ENCODE assay signal across 15 cellular contexts in the genomic region with DNA sequence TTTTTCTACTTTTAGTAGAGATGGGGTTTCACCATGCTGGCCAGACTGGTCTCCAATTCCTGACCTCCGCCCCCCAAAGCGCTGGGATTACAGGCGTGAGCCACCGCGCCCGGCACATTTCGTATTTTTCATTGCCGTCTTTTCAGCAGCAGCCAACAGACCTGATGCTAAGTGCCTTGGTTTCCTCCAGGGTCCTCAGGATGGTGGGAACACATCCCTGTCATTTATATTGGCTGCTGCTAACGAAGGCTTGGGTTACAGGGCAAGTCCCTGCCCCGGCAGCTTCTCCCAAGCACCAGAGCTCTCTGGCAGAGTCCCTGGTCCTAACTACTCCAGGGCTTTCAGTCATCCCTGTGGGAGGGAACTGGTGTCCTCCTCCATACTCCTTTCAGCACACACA. TPM values are rescaled to one million over a fixed set of nuclear protein-coding genes. Genes with fewer than 3 reads are reported as not detected.
DNase-seq lines count a peak whose midpoint lies in the region; ATAC-seq, FAIRE-seq and TF ChIP-seq lines count a peak whose summit lies in the region.
"Had no signal": no experiment of that assay in that cellular context is flagged by ENCODE, and none has a peak within 500 bp of the region (broad histone marks: within the 10 kb centered on the region; RNA-seq: fewer than 3 reads in every experiment).

No MANE protein-coding gene starts in this region.

- H3K36me3 ChIP-seq in HepG2 (replicated peaks in 1 of 2; ENCODE audit: control insufficient read depth in 1 of 2, insufficient read depth in 2 of 2, low read length in 2 of 2) = no peaks in the 10 kb centered on the region
- no peaks in the 10 kb centered on the region for H3K36me3 ChIP-seq in right lobe of liver
- H3K36me3 ChIP-seq: BE2C had no signal

- no peak for TF ChIP-seq POLR2A in HepG2 (IDR thresholded peaks at IDR 0.05; ENCODE audit: insufficient read depth in 1 of 2, low read depth in 2 of 2, low read length in 2 of 2)
- TF ChIP-seq POLR2A in right lobe of liver (IDR thresholded peaks at IDR 0.05) = no peak

- H3K27ac Mint-ChIP-seq in activated T-cell treated with anti-CD3 and anti-CD28 coated beads, Interleukin-2, amount 50 U/mL, for 72 hours = peak overlapping the region; percentile 87
- H3K27ac Mint-ChIP-seq in mesothelial cell of epicardium (no peak overlapping the region), type B pancreatic cell (peak overlapping the region; percentile 76)

- H3K4me3 Mint-ChIP-seq in activated T-cell treated with anti-CD3 and anti-CD28 coated beads, Interleukin-2, amount 50 U/mL, for 72 hours = peak overlapping the region; percentile 94 to 96
- peak overlapping the region; percentile 77 for H3K4me3 Mint-ChIP-seq in mesothelial cell of epicardium
- H3K4me3 Mint-ChIP-seq in type B pancreatic cell = peak overlapping the region; percentile 88

- H3K27me3 ChIP-seq in HepG2 (ENCODE audit: control insufficient read depth in 1 of 2, insufficient read depth in 2 of 2, low read length in 2 of 2) = peaks cover 12 to 52% of the 10 kb centered on the region in 2 experiments; a peak in 4 of 5 replicates
- no peaks in the 10 kb centered on the region for H3K27me3 ChIP-seq in right lobe of liver

- no peak for TF ChIP-seq RAD21 in HepG2 (CRISPR knock-in tag; IDR thresholded peaks at IDR 0.05)

- H3K27ac ChIP-seq in HepG2 (ENCODE audit: extremely low read length, insufficient read depth, low read length) = no peak overlapping the region
- H3K27ac ChIP-seq in right lobe of liver = no peak overlapping the region

- no peaks in the 10 kb centered on the region for H4K20me1 ChIP-seq in HepG2 (ENCODE audit: insufficient read depth, low read length)

- TF ChIP-seq CTCF in HepG2 (CRISPR knock-in tag; IDR thresholded peaks at IDR 0.05) (no peak), right lobe of liver (IDR thresholded peaks at IDR 0.05) (no peak), mesothelial cell of epicardium (IDR thresholded peaks at IDR 0.05; ENCODE audit: unreplicated experiment) (no peak), type B pancreatic cell (conservative IDR thresholded peaks at IDR 0.05) (no peak)

- no TSS peak for BruUV-seq in HepG2 (replicated peaks; lab: Mats Ljungman, UMichigan)

- no peaks in the 10 kb centered on the region for H3K9me3 ChIP-seq in HepG2 (ENCODE audit: low read length)
- no peaks in the 10 kb centered on the region for H3K9me3 ChIP-seq in right lobe of liver

- WGBS in HepG2 (ENCODE audit: low lambda C conversion rate) = 83% methylated on average over 10 of the region's 10 CpGs
- WGBS in right lobe of liver (ENCODE audit: insufficient coverage, low coverage, low lambda C conversion rate, missing lambda C conversion rate) = 96% methylated on average over 8 of the region's 10 CpGs

- H3K4me2 ChIP-seq in HepG2 (ENCODE audit: low read depth, low read length) = no peak overlapping the region

- H3K9me3 Mint-ChIP-seq in activated T-cell treated with anti-CD3 and anti-CD28 coated beads, Interleukin-2, amount 50 U/mL, for 72 hours = no peaks in the 10 kb centered on the region
- H3K9me3 Mint-ChIP-seq in mesothelial cell of epicardium (no peaks in the 10 kb centered on the region), type B pancreatic cell (no peaks in the 10 kb centered on the region)
- H3K9me3 Mint-ChIP-seq: stimulated activated memory B cell treated with anti-CD40 and anti-IgM and Interleukin-4, amounts not matched to agents 10 μg/mL and 1 μg/mL and 100 μg/mL, for 72 hours had no signal

- TF ChIP-seq EP300 in HepG2 (IDR thresholded peaks at IDR 0.05; ENCODE audit: low read depth in 2 of 2, low read length in 2 of 2) = no peak
- TF ChIP-seq EP300 in HepG2 (CRISPR knock-in tag; IDR thresholded peaks at IDR 0.05; ENCODE audit: borderline replicate concordance) = no peak

- DNase-seq in HepG2 (ENCODE audit: low spot score) = no peak
- no peak for DNase-seq in right lobe of liver
- no peak for DNase-seq in activated T-cell treated with anti-CD3 and anti-CD28 coated beads, Interleukin-2, amount 50 U/mL, for 72 hours
- peak in 1 of 2 experiments; percentile 29 for DNase-seq in mesothelial cell of epicardium (ENCODE audit: low spot score in 2 of 2, unreplicated experiment in 2 of 2)
- peak; percentile 55 for DNase-seq in type B pancreatic cell (ENCODE audit: extremely low spot score, unreplicated experiment)
- DNase-seq in NCI-H1092 treated with DMSO at 0.1 percent for 48 hours (lab: John Stamatoyannopoulos, UW) = no peak
- no peak for DNase-seq in HT-29 (ENCODE audit: low spot score)
- no peak for DNase-seq in HuH-7.5 (ENCODE audit: low spot score)
- DNase-seq: activated CD4-positive, CD25-positive, alpha-beta regulatory T cell; BE2C; central memory CD4-positive, alpha-beta T cell; NCI-H2029; stimulated activated CD4-positive, alpha-beta T cell treated with anti-CD3 and anti-CD28 coated beads, Interleukin-4, amount 100 ng/mL, for 24 hours had no signal

- H3K4me3 ChIP-seq in HepG2 (replicated peaks in 1 of 3; ENCODE audit: insufficient read depth in 1 of 3, low read depth in 2 of 3, low read length in 3 of 3) = no peak overlapping the region
- H3K4me3 ChIP-seq in right lobe of liver = no peak overlapping the region
- H3K4me3 ChIP-seq: GM12878 had no signal

- in situ Hi-C loops in HepG2 (cut with HindIII; ENCODE audit: extremely low pct_ligation_motif_present, low pct_unique_long_range_greater_than_20kb) = no loop called here

- H3K27me3 Mint-ChIP-seq in activated T-cell treated with anti-CD3 and anti-CD28 coated beads, Interleukin-2, amount 50 U/mL, for 72 hours (ENCODE audit: low read depth) = no peaks in the 10 kb centered on the region
- H3K27me3 Mint-ChIP-seq in mesothelial cell of epicardium (ENCODE audit: low read depth) = peaks cover 57% of the 10 kb centered on the region
- peaks cover 13% of the 10 kb centered on the region for H3K27me3 Mint-ChIP-seq in type B pancreatic cell

- H3K79me2 ChIP-seq in HepG2 (ENCODE audit: insufficient read depth, low read length) = no peaks in the 10 kb centered on the region

- peaks cover 78% of the 10 kb centered on the region for H3K4me1 Mint-ChIP-seq in activated T-cell treated with anti-CD3 and anti-CD28 coated beads, Interleukin-2, amount 50 U/mL, for 72 hours (ENCODE audit: low read depth)
- H3K4me1 Mint-ChIP-seq in mesothelial cell of epicardium = peaks cover 28% of the 10 kb centered on the region
- peaks cover 46% of the 10 kb centered on the region for H3K4me1 Mint-ChIP-seq in type B pancreatic cell (ENCODE audit: unreplicated experiment)

- no peak overlapping the region for H3K9ac ChIP-seq in HepG2 (ENCODE audit: insufficient read depth, low read depth, low read length)

- H3K4me1 ChIP-seq in HepG2 (ENCODE audit: insufficient read depth, low read length) = peaks cover 59% of the 10 kb centered on the region
- H3K4me1 ChIP-seq in right lobe of liver = peaks cover 0 to 17% (median 5%) of the 10 kb centered on the region in 4 donors

- ATAC-seq in HepG2 (no peak), right lobe of liver (no peak)
- ATAC-seq in activated T-cell treated with anti-CD3 and anti-CD28 coated beads, Interleukin-2, amount 50 U/mL, for 72 hours (replicated peaks in 1 of 2) = no peak
- ATAC-seq: GM12878; stimulated activated memory B cell treated with anti-CD40 and anti-IgM and Interleukin-4, amounts not matched to agents 10 μg/mL and 1 μg/mL and 100 μg/mL, for 72 hours had no signal

- H2AFZ ChIP-seq in HepG2 (ENCODE audit: low read length) = no peak overlapping the region

- POLR2A ChIA-PET in HepG2 (lab: Yijun Ruan, JAX) = interaction anchor here (0.9 to 1.7 kb wide), 4 partner anchors 10 to 25 kb away, joined by 4 to 6 read pairs (median 5); a partner anchor contains a TSS

- FAIRE-seq in HepG2 (lab: Jason Lieb, UNC) = no peak
- FAIRE-seq: GM12878 had no signal

- CTCF ChIA-PET in HepG2 (lab: Yijun Ruan, JAX; ENCODE audit: low intra/inter-chr PET ratio, low total read pairs) = no interaction called here

- intact Hi-C loops in HepG2 (cut with micrococcal nuclease; ENCODE audit: unreplicated experiment) (no loop called here), right lobe of liver (cut with DNase I) (no loop called here)

- H3K36me3 Mint-ChIP-seq in activated T-cell treated with anti-CD3 and anti-CD28 coated beads, Interleukin-2, amount 50 U/mL, for 72 hours (ENCODE audit: insufficient read depth in 2 of 2) = peaks cover 7% of the 10 kb centered on the region in 2 donors
- H3K36me3 Mint-ChIP-seq in mesothelial cell of epicardium (no peaks in the 10 kb centered on the region), type B pancreatic cell (no peaks in the 10 kb centered on the region)
- H3K36me3 Mint-ChIP-seq: stimulated activated memory B cell treated with anti-CD40 and anti-IgM and Interleukin-4, amounts not matched to agents 10 μg/mL and 1 μg/mL and 100 μg/mL, for 72 hours had no signal

RNA-seq across cellular contexts. Expression of a gene that starts 1.5 kb away (rescaled TPM):
- 1.4 and 1.5 TPM in 2 replicates for total RNA-seq in HepG2 (2016; rRNA removed; fragmentation: Illumina TruSeq; extraction: Trizol)
- 1.0 and 1.9 TPM in 2 replicates for total RNA-seq in HepG2 (2016; cell fraction: cytosol; rRNA removed; fragmentation: Illumina TruSeq; extraction: Trizol; ENCODE audit: low read depth)
- total RNA-seq in HepG2 (2016; cell fraction: insoluble cytoplasmic fraction; rRNA removed; fragmentation: Illumina TruSeq; extraction: Trizol) = 1.5 and 2.1 TPM in 2 replicates
- total RNA-seq in HepG2 (2016; cell fraction: membrane; rRNA removed; fragmentation: Illumina TruSeq; extraction: Trizol) = 3.1 and 3.6 TPM in 2 replicates
- total RNA-seq in HepG2 (2016; cell fraction: nucleus; rRNA removed; fragmentation: Illumina TruSeq; extraction: Trizol) = 1.0 and 2.8 TPM in 2 replicates
- 0.44 and 0.82 TPM in 2 replicates for polyA plus RNA-seq in HepG2 (2011; rRNA removed)
- 0.52 and 0.71 TPM in 2 replicates for polyA plus RNA-seq in HepG2 (2011; cell fraction: cytosol; rRNA removed)
- polyA plus RNA-seq in HepG2 (2011; cell fraction: nucleus; rRNA removed) = 0.42 TPM in 2 replicates
- 0.86 and 1.1 TPM in 2 replicates for polyA plus RNA-seq in HepG2 (2012)
- polyA plus RNA-seq in HepG2 (2016; cell fraction: cytosol; fragmentation: Illumina TruSeq; extraction: Trizol; ENCODE audit: low read depth) = 1.7 and 2.0 TPM in 2 replicates
- polyA plus RNA-seq in HepG2 (2016; cell fraction: insoluble cytoplasmic fraction; fragmentation: Illumina TruSeq; extraction: Trizol; ENCODE audit: low read depth) = 1.9 and 2.1 TPM in 2 replicates
- 3.0 and 5.1 TPM in 2 replicates for polyA plus RNA-seq in HepG2 (2016; cell fraction: membrane; fragmentation: Illumina TruSeq; extraction: Trizol; ENCODE audit: low read depth)
- 1.8 and 3.8 TPM in 2 replicates for polyA plus RNA-seq in HepG2 (2016; cell fraction: nucleus; fragmentation: Illumina TruSeq; extraction: Trizol; ENCODE audit: insufficient read depth, low read depth)
- polyA minus RNA-seq in HepG2 (2011; rRNA and poly(A)+ RNA removed; ENCODE audit: low replicate concordance) = 0.66 and 3.2 TPM in 2 replicates
- 0.79 and 1.5 TPM in 2 replicates for polyA minus RNA-seq in HepG2 (2011; cell fraction: cytosol; rRNA and poly(A)+ RNA removed)
- 0.77 and 0.99 TPM in 2 replicates for polyA minus RNA-seq in HepG2 (2011; cell fraction: nucleus; rRNA and poly(A)+ RNA removed)
- 10 to 100 TPM in 2 of 6 experiments, 1 to 10 TPM in 2, under 1 TPM in 2; 0.39 to 14.5 (median 6.0) TPM for total RNA-seq in right lobe of liver
- total RNA-seq in activated T-cell treated with anti-CD3 and anti-CD28 coated beads, Interleukin-2, amount 50 U/mL, for 72 hours = 100 to 1,000 TPM in 1 of 2 donors, 10 to 100 TPM in 1; 91.9 to 100 TPM
- 6.8 to 8.0 TPM (median 7.8 TPM) in 3 replicates for total RNA-seq in mesothelial cell of epicardium
- 5.4 and 27.0 TPM in 2 replicates for total RNA-seq in type B pancreatic cell (ENCODE audit: low replicate concordance)
- total RNA-seq in HT-29 (2014; rRNA removed; shearing (Covaris generic)) = 1.3 and 3.9 TPM in 2 replicates

RNA-seq across cellular contexts. Expression of a gene that starts 23.4 kb away (rescaled TPM):
- 3.3 and 5.3 TPM in 2 replicates for total RNA-seq in HepG2 (2016; rRNA removed; fragmentation: Illumina TruSeq; extraction: Trizol)
- total RNA-seq in HepG2 (2016; cell fraction: cytosol; rRNA removed; fragmentation: Illumina TruSeq; extraction: Trizol; ENCODE audit: low read depth) = 6.8 and 10.0 TPM in 2 replicates
- total RNA-seq in HepG2 (2016; cell fraction: insoluble cytoplasmic fraction; rRNA removed; fragmentation: Illumina TruSeq; extraction: Trizol) = 4.4 and 4.5 TPM in 2 replicates
- total RNA-seq in HepG2 (2016; cell fraction: membrane; rRNA removed; fragmentation: Illumina TruSeq; extraction: Trizol) = 9.1 and 9.4 TPM in 2 replicates
- total RNA-seq in HepG2 (2016; cell fraction: nucleus; rRNA removed; fragmentation: Illumina TruSeq; extraction: Trizol) = 2.6 and 3.2 TPM in 2 replicates
- polyA plus RNA-seq in HepG2 (2011; rRNA removed) = 50.5 and 89.7 TPM in 2 replicates
- polyA plus RNA-seq in HepG2 (2011; cell fraction: cytosol; rRNA removed) = 14.6 and 28.0 TPM in 2 replicates
- polyA plus RNA-seq in HepG2 (2011; cell fraction: nucleus; rRNA removed) = 19.7 and 23.1 TPM in 2 replicates
- 16.6 and 21.8 TPM in 2 replicates for polyA plus RNA-seq in HepG2 (2012)
- polyA plus RNA-seq in HepG2 (2016; cell fraction: cytosol; fragmentation: Illumina TruSeq; extraction: Trizol; ENCODE audit: low read depth) = 26.5 and 33.4 TPM in 2 replicates
- polyA plus RNA-seq in HepG2 (2016; cell fraction: insoluble cytoplasmic fraction; fragmentation: Illumina TruSeq; extraction: Trizol; ENCODE audit: low read depth) = 15.4 and 17.2 TPM in 2 replicates
- 28.1 and 30.3 TPM in 2 replicates for polyA plus RNA-seq in HepG2 (2016; cell fraction: membrane; fragmentation: Illumina TruSeq; extraction: Trizol; ENCODE audit: low read depth)
- 8.4 and 13.3 TPM in 2 replicates for polyA plus RNA-seq in HepG2 (2016; cell fraction: nucleus; fragmentation: Illumina TruSeq; extraction: Trizol; ENCODE audit: insufficient read depth, low read depth)
- 24.6 and 37.9 TPM in 2 replicates for polyA minus RNA-seq in HepG2 (2011; rRNA and poly(A)+ RNA removed; ENCODE audit: low replicate concordance)
- 14.7 and 29.2 TPM in 2 replicates for polyA minus RNA-seq in HepG2 (2011; cell fraction: cytosol; rRNA and poly(A)+ RNA removed)
- polyA minus RNA-seq in HepG2 (2011; cell fraction: nucleus; rRNA and poly(A)+ RNA removed) = 4.2 and 7.1 TPM in 2 replicates
- 10 to 100 TPM in 4 of 6 experiments, 1 to 10 TPM in 2; 7.3 to 17.9 (median 14.5) TPM for total RNA-seq in right lobe of liver
- total RNA-seq in activated T-cell treated with anti-CD3 and anti-CD28 coated beads, Interleukin-2, amount 50 U/mL, for 72 hours = 100 to 1,000 TPM; 629 to 707 TPM
- total RNA-seq in mesothelial cell of epicardium = 25.3 to 26.4 TPM (median 25.7 TPM) in 3 replicates
- 46.9 and 53.1 TPM in 2 replicates for total RNA-seq in type B pancreatic cell (ENCODE audit: low replicate concordance)
- 63.7 and 72.5 TPM in 2 replicates for total RNA-seq in HT-29 (2014; rRNA removed; shearing (Covaris generic))
